In the genomic region with DNA sequence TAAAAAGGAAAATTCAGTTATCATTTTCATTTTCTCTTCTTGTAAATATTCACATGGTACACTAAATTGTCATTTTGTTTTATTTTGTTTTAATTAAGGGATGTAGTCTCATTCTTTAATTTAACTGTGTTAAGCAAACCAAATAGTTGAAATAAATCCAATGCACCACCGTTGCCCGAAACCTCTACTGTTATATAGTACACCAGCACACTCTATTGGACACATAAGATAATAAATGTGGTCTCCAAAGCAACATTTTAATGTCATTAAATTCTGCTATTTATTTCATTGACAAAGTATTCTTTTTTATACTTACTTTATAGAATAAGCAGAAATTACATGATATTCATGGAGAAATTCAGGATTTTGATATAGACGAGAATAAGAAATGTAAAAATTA, we compare ENCODE assay signal across 9 cellular contexts.
DNase-seq lines count a peak whose midpoint lies in the region; ATAC-seq, FAIRE-seq and TF ChIP-seq lines count a peak whose summit lies in the region.
"Had no signal": no experiment of that assay in that cellular context is flagged by ENCODE, and none has a peak within 500 bp of the region (broad histone marks: within the 10 kb centered on the region; RNA-seq: fewer than 3 reads in every experiment).

No MANE protein-coding gene starts in this region.

- WGBS in pancreas, 2 donors: 20 to 30% methylated on average over 3 of the region's 3 CpGs

- TF ChIP-seq CTCF in bronchial epithelial cell (IDR thresholded peaks at IDR 0.05; ENCODE audit: insufficient read depth, low read length, severe bottlenecking): peak; percentile 6
- TF ChIP-seq CTCF in pancreas (IDR thresholded peaks at IDR 0.05): no peak
- peak in 1 of 5 experiments; percentile 5 for TF ChIP-seq CTCF in gastrocnemius medialis (IDR thresholded peaks at IDR 0.05 in 4 of 5, conservative IDR thresholded peaks at IDR 0.05 in 1 of 5)

- TF ChIP-seq POLR2A in gastrocnemius medialis (IDR thresholded peaks at IDR 0.05): no peak

- FAIRE-seq in bronchial epithelial cell (lab: Jason Lieb, UNC) (no peak), pancreas (lab: Jason Lieb, UNC) (peak; percentile 67)

- no peaks in the 10 kb centered on the region for H3K9me3 ChIP-seq in pancreas
- no peaks in the 10 kb centered on the region for H3K9me3 ChIP-seq in gastrocnemius medialis

- H3K27me3 ChIP-seq in bronchial epithelial cell (ENCODE audit: control insufficient read depth, insufficient read depth, low read length): no peaks in the 10 kb centered on the region
- no peaks in the 10 kb centered on the region for H3K27me3 ChIP-seq in pancreas
- no peaks in the 10 kb centered on the region for H3K27me3 ChIP-seq in gastrocnemius medialis

- H3K36me3 ChIP-seq in bronchial epithelial cell (ENCODE audit: control insufficient read depth, insufficient read depth, low read length) (no peaks in the 10 kb centered on the region), pancreas (no peaks in the 10 kb centered on the region), gastrocnemius medialis (no peaks in the 10 kb centered on the region)

- peak in 3 of 4 donors; percentile 66 to 77 (median 69) for ATAC-seq in pancreas
- ATAC-seq in gastrocnemius medialis: no peak

- peak; percentile 11 for DNase-seq in DMS 273 (lab: John Stamatoyannopoulos, UW; ENCODE audit: unreplicated experiment)
- no peak for DNase-seq in DMS 273 treated with DMSO at 0.1 percent for 48 hours (lab: John Stamatoyannopoulos, UW)
- DNase-seq in Kasumi-1 (lab: John Stamatoyannopoulos, UW): peak; percentile 4 to 19
- peak; percentile 24 for DNase-seq in bronchial epithelial cell (ENCODE audit: low read depth)
- DNase-seq in pancreas: no peak
- no peak for DNase-seq in D341Med (ENCODE audit: low spot score)
- DNase-seq in gastrocnemius medialis: no peak
- no peak for DNase-seq in activated naive CD4-positive, alpha-beta T cell (lab: John Stamatoyannopoulos, UW)
- DNase-seq: 8988T had no signal

- no peak overlapping the region for H3K4me3 ChIP-seq in bronchial epithelial cell (ENCODE audit: low read depth, low read length)
- no peak overlapping the region for H3K4me3 ChIP-seq in pancreas
- H3K4me3 ChIP-seq in gastrocnemius medialis: no peak overlapping the region

- in situ Hi-C loops in gastrocnemius medialis (cut with MboI; ENCODE audit: low sequenced_read_pairs in 4 of 4): no loop called here

- H3K27ac ChIP-seq in pancreas (no peak overlapping the region), gastrocnemius medialis (no peak overlapping the region)

- H3K4me1 ChIP-seq in pancreas (no peaks in the 10 kb centered on the region), gastrocnemius medialis (no peaks in the 10 kb centered on the region)

- intact Hi-C loops in pancreas (cut with DNase I) (no loop called here), gastrocnemius medialis (cut with DNase I; ENCODE audit: low total_unique reads) (no loop called here)

Comparison
In these comparisons a context has a peak if more than half of its experiments do, and no peak if none do; other contexts are left out.
1. DNase-seq: peak in DMS 273 (single experiment), Kasumi-1 (2 of 2) and bronchial epithelial cell (single experiment); none in DMS 273 treated with DMSO at 0.1 percent for 48 hours (single experiment), pancreas (0 of 6), D341Med (single experiment), gastrocnemius medialis (0 of 2) and activated naive CD4-positive, alpha-beta T cell (0 of 4).
2. ATAC-seq: peak in pancreas (3 of 4); none in gastrocnemius medialis (0 of 2).